ENCODE assay signal across 7 cellular contexts in the genomic region with DNA sequence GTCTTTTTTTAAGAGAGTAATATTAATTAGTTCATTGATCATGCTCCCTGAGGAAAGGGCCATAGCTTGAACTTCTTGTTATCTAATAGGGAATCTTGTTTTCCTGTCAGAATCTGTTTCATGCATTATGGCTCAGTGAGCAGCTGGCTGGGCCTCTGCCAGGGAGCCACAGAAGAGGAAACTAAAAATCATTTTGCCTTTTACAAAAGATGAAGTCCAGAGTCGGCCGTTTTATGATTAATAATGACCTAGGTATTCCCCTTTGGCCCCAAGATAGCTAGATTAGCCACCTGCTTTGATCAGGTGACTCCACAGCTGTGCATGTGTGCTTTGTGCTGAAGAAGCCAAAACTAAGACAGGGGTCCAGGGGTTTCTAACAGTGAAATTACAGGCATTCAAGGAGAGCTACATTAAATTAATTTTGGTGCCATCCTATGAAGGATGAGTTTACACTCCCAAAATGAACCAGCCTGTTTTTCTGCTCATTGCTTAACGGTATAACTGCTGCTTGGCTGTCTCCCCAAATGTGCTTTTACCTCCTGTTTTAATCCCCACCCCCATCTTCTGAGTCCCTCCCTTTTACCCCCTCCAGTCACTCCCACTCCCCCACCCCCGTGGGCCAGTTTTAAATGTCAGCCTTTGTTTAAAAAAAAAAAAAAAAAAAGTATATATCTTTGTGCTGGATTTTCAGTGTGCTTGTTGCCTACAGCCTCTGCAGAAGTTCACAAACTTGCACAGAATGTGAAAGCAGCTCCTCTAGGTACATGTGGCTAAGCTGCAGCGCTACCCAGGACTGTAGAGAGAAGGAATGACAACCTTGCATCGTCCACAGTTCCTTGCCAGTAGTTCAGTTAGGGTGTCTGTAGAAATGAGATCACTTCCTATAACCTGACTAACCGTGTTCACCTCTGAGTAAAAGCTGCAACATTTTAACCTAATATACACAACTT.
A peak's percentile ranks its signal among the peaks of the same experiment; 100 is the strongest.
DNase-seq lines count a peak whose midpoint lies in the region; ATAC-seq and TF ChIP-seq lines count a peak whose summit lies in the region.

No MANE protein-coding gene starts in this region.

- peak; percentile 14 for TF ChIP-seq CTCF in GM10266 (IDR thresholded peaks at IDR 0.05; ENCODE audit: control insufficient read depth, insufficient read depth, low read depth, missing control alignments)

- H3K4me1 Mint-ChIP-seq in T-cell, result peaks cover 21 to 35% (median 35%) of the 10 kb centered on the region in 3 donors

- CTCF ChIA-PET in T-cell (lab: Charles Lee), result interaction anchor here (0.5 to 1.0 kb wide), 2 partner anchors 11 to 197 kb away, joined by 3 read pairs; no protein-coding TSS in a partner anchor

- no peaks in the 10 kb centered on the region for H3K27me3 Mint-ChIP-seq in T-cell

- POLR2A ChIA-PET in T-cell (lab: Charles Lee), result interaction anchor here (0.5 to 0.6 kb wide), 3 partner anchors 30 to 1307 kb away, joined by 3 to 5 read pairs (median 3); no protein-coding TSS in a partner anchor

- H3K4me3 Mint-ChIP-seq in T-cell, result no peak overlapping the region

- no peaks in the 10 kb centered on the region for H3K36me3 Mint-ChIP-seq in T-cell

- peak; percentile 43 for ATAC-seq in GM19351 (IDR thresholded peaks at IDR 0.05; ENCODE audit: unreplicated experiment)
- peak; percentile 34 for ATAC-seq in HG03280 (IDR thresholded peaks at IDR 0.05; ENCODE audit: unreplicated experiment)
- ATAC-seq in T-cell (replicated peaks in 1 of 4), result no peak
- no peak for ATAC-seq in esophagus mucosa

- DNase-seq in GM10266 (ENCODE audit: extremely low spot score), result peak; percentile 54
- peak in 1 of 34 experiments; percentile 14 for DNase-seq in T-cell
- peak; percentile 50 for DNase-seq in kidney glomerular epithelial cell (lab: John Stamatoyannopoulos, UW)
- DNase-seq in hepatic stellate cell (ENCODE audit: low spot score), result no peak

- no peaks in the 10 kb centered on the region for H3K9me3 Mint-ChIP-seq in T-cell

- peak overlapping the region; percentile 85 for H3K27ac Mint-ChIP-seq in T-cell

Comparison
In these comparisons a context has a peak if more than half of its experiments do, and no peak if none do; other contexts are left out.
1. ATAC-seq: peak in GM19351 (single experiment) and HG03280 (single experiment); none in T-cell (0 of 4) and esophagus mucosa (single experiment).